8 cellular contexts compared by ENCODE assay signal in genomic region chr16:31880322-31880979, GRCh38.
DNase-seq lines count a peak whose midpoint lies in the region; ATAC-seq, FAIRE-seq and TF ChIP-seq lines count a peak whose summit lies in the region.

No MANE protein-coding gene starts in this region.

- peaks cover 18% of the 10 kb centered on the region; the same call in 1 of the 2 replicates for H3K36me3 ChIP-seq in Loucy (ENCODE audit: insufficient read depth, low read length)

- H3K4me2 ChIP-seq in Loucy (ENCODE audit: low read depth, low read length, poor library complexity, severe bottlenecking): peak overlapping the region; percentile 99

- no peak for TF ChIP-seq CTCF in 22Rv1 (IDR thresholded peaks at IDR 0.05)
- no peak for TF ChIP-seq CTCF in Loucy (conservative IDR thresholded peaks at IDR 0.05; ENCODE audit: low read length)
- no peak for TF ChIP-seq CTCF in D721Med (IDR thresholded peaks at IDR 0.05; ENCODE audit: insufficient read depth, missing control alignments)

- H3K79me2 ChIP-seq in Loucy (ENCODE audit: insufficient read depth, low read length): peaks cover 98% of the 10 kb centered on the region

- H3K4me1 ChIP-seq in Loucy (ENCODE audit: insufficient read depth, low read length, poor library complexity, severe bottlenecking): peaks cover 78% of the 10 kb centered on the region

- H2AFZ ChIP-seq in Loucy (ENCODE audit: low read length): no peak overlapping the region

- H3K4me3 ChIP-seq in Loucy (ENCODE audit: low read length, poor library complexity, severe bottlenecking): peak overlapping the region; percentile 94

- peaks cover 96% of the 10 kb centered on the region for H4K20me1 ChIP-seq in Loucy (ENCODE audit: insufficient read depth, low read length, poor library complexity, severe bottlenecking)

- DNase-seq in amniotic epithelial cell (ENCODE audit: low read depth) (peak; percentile 83), inferior parietal cortex (ENCODE audit: extremely low spot score) (peak; percentile 69), superior temporal gyrus (ENCODE audit: extremely low spot score) (peak; percentile 58), D721Med (ENCODE audit: insufficient read length, low spot score) (no peak), NCI-H82 (lab: John Stamatoyannopoulos, UW) (no peak)

- H3K27me3 ChIP-seq in Loucy (ENCODE audit: insufficient read depth, low read length, poor library complexity, severe bottlenecking): no peaks in the 10 kb centered on the region

- H3K9ac ChIP-seq in Loucy (ENCODE audit: low read depth, low read length, poor library complexity, severe bottlenecking): peak overlapping the region; percentile 2

- no peaks in the 10 kb centered on the region for H3F3A ChIP-seq in Loucy (ENCODE audit: low read depth)

- no peak for FAIRE-seq in D721Med (lab: Jason Lieb, UNC)

- ATAC-seq in GM18909 (IDR thresholded peaks at IDR 0.05; ENCODE audit: poor library complexity, unreplicated experiment): peak; percentile 47

- no peaks in the 10 kb centered on the region for H3K9me2 ChIP-seq in Loucy (replicated peaks; ENCODE audit: low read depth, low read length)

- no peaks in the 10 kb centered on the region for H3K9me3 ChIP-seq in Loucy (ENCODE audit: insufficient read depth, low read depth, low read length)

- H3K27ac ChIP-seq in 22Rv1: peak overlapping the region; percentile 39

Comparison
In these comparisons a context has a peak if more than half of its experiments do, and no peak if none do; other contexts are left out.
1. DNase-seq: peak in amniotic epithelial cell (single experiment), inferior parietal cortex (single experiment) and superior temporal gyrus (single experiment); none in D721Med (single experiment) and NCI-H82 (single experiment).